Comparison of ENCODE assay signal across 8 cellular contexts in genomic region chr20:35511814-35512420, GRCh38.
DNase-seq lines count a peak whose midpoint lies in the region; ATAC-seq and TF ChIP-seq lines count a peak whose summit lies in the region.

No MANE protein-coding gene starts in this region.

- peak; percentile 1 to 59 (median 29) for DNase-seq in NCI-H1417 (lab: John Stamatoyannopoulos, UW)
- no peak for DNase-seq in NCI-H1417 treated with DMSO at 0.1 percent for 48 hours (lab: John Stamatoyannopoulos, UW)
- peak; percentile 49 for DNase-seq in NCI-H2171 treated with DMSO at 0.1 percent for 48 hours (lab: John Stamatoyannopoulos, UW)
- peak; percentile 54 to 69 for DNase-seq in cardiac fibroblast (ENCODE audit: low read depth in 2 of 2)
- DNase-seq in medulla oblongata (ENCODE audit: extremely low spot score) = peak; percentile 50

- peak; percentile 58 for TF ChIP-seq CTCF in cardiac fibroblast (IDR thresholded peaks at IDR 0.05; ENCODE audit: low read depth, low read length)

- H3K4me3 ChIP-seq in cardiac fibroblast (replicated peaks in 1 of 2; ENCODE audit: low read depth in 2 of 2, low read length in 2 of 2) = no peak overlapping the region

- ATAC-seq in GM18858 (IDR thresholded peaks at IDR 0.05; ENCODE audit: unreplicated experiment) = no peak
- ATAC-seq in GM21447 (IDR thresholded peaks at IDR 0.05; ENCODE audit: unreplicated experiment) = no peak
- ATAC-seq in GM21619 (IDR thresholded peaks at IDR 0.05; ENCODE audit: unreplicated experiment) = no peak
